In the genomic region with DNA sequence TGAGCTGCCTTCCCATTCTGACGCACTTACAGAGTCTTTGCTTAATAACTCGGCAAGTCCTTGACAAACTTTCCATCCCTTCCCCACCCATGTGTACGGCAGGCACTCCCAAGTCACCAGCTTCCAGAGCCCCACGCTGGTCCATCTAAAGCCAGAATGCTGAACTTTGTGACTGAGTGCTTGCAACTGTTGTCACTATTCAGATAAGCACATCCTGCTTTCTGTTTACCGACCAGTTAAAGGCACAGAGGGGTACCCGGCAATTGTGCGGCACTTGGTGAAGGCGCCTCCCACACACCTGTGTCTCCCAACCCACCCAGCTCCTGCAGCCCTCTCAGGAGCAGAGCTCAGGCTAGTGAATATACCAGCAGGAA, we compare ENCODE assay signal across 1 cellular context.
A peak's percentile ranks its signal among the peaks of the same experiment; 100 is the strongest.
TF ChIP-seq lines count a peak whose summit lies in the region.

No MANE protein-coding gene starts in this region.

TF ChIP-seq in HepG2, 621 proteins besides CTCF, POLR2A, EP300 and RAD21 (continued from another document):
- TF ChIP-seq AKNA (CRISPR knock-in tag; IDR thresholded peaks at IDR 0.05; ENCODE audit: borderline replicate concordance) (no peak), MAZ (IDR thresholded peaks at IDR 0.05; ENCODE audit: borderline replicate concordance, low read depth, low read length) (no peak), MAZ (CRISPR knock-in tag; IDR thresholded peaks at IDR 0.05; ENCODE audit: low read depth) (no peak), MAFK (conservative IDR thresholded peaks at IDR 0.05 in 1 of 2, IDR thresholded peaks at IDR 0.05 in 1 of 2; ENCODE audit: low read length in 2 of 2) (no peak), HNRNPL (IDR thresholded peaks at IDR 0.05; ENCODE audit: low read depth, low read length) (no peak), SP5 (CRISPR knock-in tag; IDR thresholded peaks at IDR 0.05; ENCODE audit: borderline replicate concordance, low read depth) (peak; percentile 84), ZNF180 (CRISPR knock-in tag; IDR thresholded peaks at IDR 0.05; ENCODE audit: borderline replicate concordance, low read depth) (no peak), SCMH1 (CRISPR knock-in tag; IDR thresholded peaks at IDR 0.05; ENCODE audit: borderline replicate concordance) (no peak), GATAD2A (CRISPR knock-in tag; IDR thresholded peaks at IDR 0.05) (peak; percentile 96), FOXA3 (CRISPR knock-in tag; IDR thresholded peaks at IDR 0.05) (peak; percentile 95), ZBTB25 (CRISPR knock-in tag; IDR thresholded peaks at IDR 0.05) (0 out of 2 replicates have a peak, but pooled peaks have one; percentile 21), ZNF343 (CRISPR knock-in tag; IDR thresholded peaks at IDR 0.05) (0 out of 2 replicates have a peak, but pooled peaks have one; percentile 73), FOXK2 (IDR thresholded peaks at IDR 0.05) (no peak), ZNF335 (CRISPR knock-in tag; IDR thresholded peaks at IDR 0.05) (0 out of 2 replicates have a peak, but pooled peaks have one; percentile 85), REL (CRISPR knock-in tag; conservative IDR thresholded peaks at IDR 0.05) (no peak), PAWR (CRISPR knock-in tag; IDR thresholded peaks at IDR 0.05; ENCODE audit: borderline replicate concordance) (no peak), CHD2 (IDR thresholded peaks at IDR 0.05; ENCODE audit: low read depth, low read length) (no peak), ZBTB20 (CRISPR knock-in tag; IDR thresholded peaks at IDR 0.05; ENCODE audit: borderline replicate concordance, low read depth) (peak; percentile 71; the same call in 1 of the 2 replicates), RBAK (CRISPR knock-in tag; IDR thresholded peaks at IDR 0.05) (no peak), CHD4 (IDR thresholded peaks at IDR 0.05; ENCODE audit: borderline replicate concordance, low read length) (0 out of 2 replicates have a peak, but pooled peaks have one; percentile 23), ELF4 (CRISPR knock-in tag; IDR thresholded peaks at IDR 0.05; ENCODE audit: borderline replicate concordance) (no peak), ZNF562 (CRISPR knock-in tag; IDR thresholded peaks at IDR 0.05; ENCODE audit: borderline replicate concordance) (no peak), THYN1 (CRISPR knock-in tag; IDR thresholded peaks at IDR 0.05; ENCODE audit: borderline replicate concordance, low read depth) (no peak), TAF15 (IDR thresholded peaks at IDR 0.05; ENCODE audit: low read depth, low read length, poor library complexity, severe bottlenecking) (no peak), SRSF9 (IDR thresholded peaks at IDR 0.05; ENCODE audit: borderline replicate concordance, insufficient read depth, low read depth, low read length, poor library complexity, severe bottlenecking) (no peak), ARID2 (CRISPR knock-in tag; IDR thresholded peaks at IDR 0.05; ENCODE audit: borderline replicate concordance) (no peak)
- TF ChIP-seq, protein P1, sequence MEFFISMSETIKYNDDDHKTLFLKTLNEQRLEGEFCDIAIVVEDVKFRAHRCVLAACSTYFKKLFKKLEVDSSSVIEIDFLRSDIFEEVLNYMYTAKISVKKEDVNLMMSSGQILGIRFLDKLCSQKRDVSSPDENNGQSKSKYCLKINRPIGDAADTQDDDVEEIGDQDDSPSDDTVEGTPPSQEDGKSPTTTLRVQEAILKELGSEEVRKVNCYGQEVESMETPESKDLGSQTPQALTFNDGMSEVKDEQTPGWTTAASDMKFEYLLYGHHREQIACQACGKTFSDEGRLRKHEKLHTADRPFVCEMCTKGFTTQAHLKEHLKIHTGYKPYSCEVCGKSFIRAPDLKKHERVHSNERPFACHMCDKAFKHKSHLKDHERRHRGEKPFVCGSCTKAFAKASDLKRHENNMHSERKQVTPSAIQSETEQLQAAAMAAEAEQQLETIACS (CRISPR knock-in tag; IDR thresholded peaks at IDR 0.05), result no peak
